Comparison of ENCODE assay signal across 1 cellular context in the genomic region with DNA sequence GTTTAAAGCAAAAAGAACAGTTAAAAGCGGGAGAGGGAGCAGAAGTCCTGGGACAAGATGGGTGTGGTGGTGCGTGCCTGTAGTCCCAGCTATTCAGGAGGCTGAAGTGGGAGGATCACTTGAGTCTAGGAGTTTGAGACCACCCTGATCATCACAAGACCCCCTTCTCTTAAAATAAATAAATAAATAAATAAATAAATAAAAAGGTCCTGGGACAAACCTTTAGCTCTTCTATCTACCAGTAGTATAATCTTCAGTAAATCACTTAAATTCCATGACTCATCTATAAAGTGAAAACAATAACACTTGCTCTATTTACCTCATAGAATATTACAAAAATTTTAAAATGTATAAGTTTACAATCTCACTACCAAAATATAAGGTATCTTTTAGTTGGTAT.
TF ChIP-seq lines count a peak whose summit lies in the region.

No MANE protein-coding gene starts in this region.

TF ChIP-seq in WTC11, 78 proteins besides CTCF, POLR2A, EP300 and RAD21 (continued from another document):
- TF ChIP-seq, protein P1, sequence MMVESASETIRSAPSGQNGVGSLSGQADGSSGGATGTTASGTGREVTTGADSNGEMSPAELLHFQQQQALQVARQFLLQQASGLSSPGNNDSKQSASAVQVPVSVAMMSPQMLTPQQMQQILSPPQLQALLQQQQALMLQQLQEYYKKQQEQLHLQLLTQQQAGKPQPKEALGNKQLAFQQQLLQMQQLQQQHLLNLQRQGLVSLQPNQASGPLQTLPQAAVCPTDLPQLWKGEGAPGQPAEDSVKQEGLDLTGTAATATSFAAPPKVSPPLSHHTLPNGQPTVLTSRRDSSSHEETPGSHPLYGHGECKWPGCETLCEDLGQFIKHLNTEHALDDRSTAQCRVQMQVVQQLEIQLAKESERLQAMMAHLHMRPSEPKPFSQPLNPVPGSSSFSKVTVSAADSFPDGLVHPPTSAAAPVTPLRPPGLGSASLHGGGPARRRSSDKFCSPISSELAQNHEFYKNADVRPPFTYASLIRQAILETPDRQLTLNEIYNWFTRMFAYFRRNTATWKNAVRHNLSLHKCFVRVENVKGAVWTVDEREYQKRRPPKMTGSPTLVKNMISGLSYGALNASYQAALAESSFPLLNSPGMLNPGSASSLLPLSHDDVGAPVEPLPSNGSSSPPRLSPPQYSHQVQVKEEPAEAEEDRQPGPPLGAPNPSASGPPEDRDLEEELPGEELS (CRISPR knock-in tag; IDR thresholded peaks at IDR 0.05): no peak
- TF ChIP-seq, protein P2, sequence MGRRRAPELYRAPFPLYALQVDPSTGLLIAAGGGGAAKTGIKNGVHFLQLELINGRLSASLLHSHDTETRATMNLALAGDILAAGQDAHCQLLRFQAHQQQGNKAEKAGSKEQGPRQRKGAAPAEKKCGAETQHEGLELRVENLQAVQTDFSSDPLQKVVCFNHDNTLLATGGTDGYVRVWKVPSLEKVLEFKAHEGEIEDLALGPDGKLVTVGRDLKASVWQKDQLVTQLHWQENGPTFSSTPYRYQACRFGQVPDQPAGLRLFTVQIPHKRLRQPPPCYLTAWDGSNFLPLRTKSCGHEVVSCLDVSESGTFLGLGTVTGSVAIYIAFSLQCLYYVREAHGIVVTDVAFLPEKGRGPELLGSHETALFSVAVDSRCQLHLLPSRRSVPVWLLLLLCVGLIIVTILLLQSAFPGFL (CRISPR knock-in tag; IDR thresholded peaks at IDR 0.05; ENCODE audit: borderline replicate concordance): no peak
- TF ChIP-seq ZNF219 (CRISPR knock-in tag; IDR thresholded peaks at IDR 0.05; ENCODE audit: borderline replicate concordance): no peak
- TF ChIP-seq, protein P3, sequence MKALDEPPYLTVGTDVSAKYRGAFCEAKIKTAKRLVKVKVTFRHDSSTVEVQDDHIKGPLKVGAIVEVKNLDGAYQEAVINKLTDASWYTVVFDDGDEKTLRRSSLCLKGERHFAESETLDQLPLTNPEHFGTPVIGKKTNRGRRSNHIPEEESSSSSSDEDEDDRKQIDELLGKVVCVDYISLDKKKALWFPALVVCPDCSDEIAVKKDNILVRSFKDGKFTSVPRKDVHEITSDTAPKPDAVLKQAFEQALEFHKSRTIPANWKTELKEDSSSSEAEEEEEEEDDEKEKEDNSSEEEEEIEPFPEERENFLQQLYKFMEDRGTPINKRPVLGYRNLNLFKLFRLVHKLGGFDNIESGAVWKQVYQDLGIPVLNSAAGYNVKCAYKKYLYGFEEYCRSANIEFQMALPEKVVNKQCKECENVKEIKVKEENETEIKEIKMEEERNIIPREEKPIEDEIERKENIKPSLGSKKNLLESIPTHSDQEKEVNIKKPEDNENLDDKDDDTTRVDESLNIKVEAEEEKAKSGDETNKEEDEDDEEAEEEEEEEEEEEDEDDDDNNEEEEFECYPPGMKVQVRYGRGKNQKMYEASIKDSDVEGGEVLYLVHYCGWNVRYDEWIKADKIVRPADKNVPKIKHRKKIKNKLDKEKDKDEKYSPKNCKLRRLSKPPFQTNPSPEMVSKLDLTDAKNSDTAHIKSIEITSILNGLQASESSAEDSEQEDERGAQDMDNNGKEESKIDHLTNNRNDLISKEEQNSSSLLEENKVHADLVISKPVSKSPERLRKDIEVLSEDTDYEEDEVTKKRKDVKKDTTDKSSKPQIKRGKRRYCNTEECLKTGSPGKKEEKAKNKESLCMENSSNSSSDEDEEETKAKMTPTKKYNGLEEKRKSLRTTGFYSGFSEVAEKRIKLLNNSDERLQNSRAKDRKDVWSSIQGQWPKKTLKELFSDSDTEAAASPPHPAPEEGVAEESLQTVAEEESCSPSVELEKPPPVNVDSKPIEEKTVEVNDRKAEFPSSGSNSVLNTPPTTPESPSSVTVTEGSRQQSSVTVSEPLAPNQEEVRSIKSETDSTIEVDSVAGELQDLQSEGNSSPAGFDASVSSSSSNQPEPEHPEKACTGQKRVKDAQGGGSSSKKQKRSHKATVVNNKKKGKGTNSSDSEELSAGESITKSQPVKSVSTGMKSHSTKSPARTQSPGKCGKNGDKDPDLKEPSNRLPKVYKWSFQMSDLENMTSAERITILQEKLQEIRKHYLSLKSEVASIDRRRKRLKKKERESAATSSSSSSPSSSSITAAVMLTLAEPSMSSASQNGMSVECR (CRISPR knock-in tag; IDR thresholded peaks at IDR 0.05; ENCODE audit: borderline replicate concordance): no peak
